In genomic region chr2:59502981-59503380, GRCh38 we compare ENCODE assay signal across 28 cellular contexts.
"Had no signal": no experiment of that assay in that cellular context is flagged by ENCODE, and none has a peak within 500 bp of the region (broad histone marks: within the 10 kb centered on the region; RNA-seq: fewer than 3 reads in every experiment).

No MANE protein-coding gene starts in this region.

- H3K36me3 Mint-ChIP-seq: natural killer cell treated with Interleukin-12 subunit alpha and Interleukin-12 subunit beta and Interleukin-15 and Interleukin-18, amount 100 ng/mL, for 72 hours; stimulated activated effector memory CD8-positive, alpha-beta T cell treated with anti-CD3 and anti-CD28 coated beads, Interleukin-12 subunit alpha, Interleukin-12 subunit beta, amount 100 ng/mL, for 72 hours had no signal

- H3K79me2 ChIP-seq: hepatocyte had no signal

- DNase-seq: islet precursor cell; left ventricle myocardium inferior; midbrain; mucosa of descending colon; naive thymus-derived CD4-positive, alpha-beta T cell; nucleus accumbens; pancreas; posterior cingulate gyrus; retina; right cardiac atrium; spleen; stimulated activated CD4-positive, alpha-beta T cell treated with anti-CD3 and anti-CD28 coated beads, Interleukin-4, amount 100 ng/mL, for 24 hours; stimulated activated naive CD4-positive, alpha-beta T cell; tibial artery; trophoblast cell; upper lobe of right lung had no signal

- H3K4me1 Mint-ChIP-seq: naive thymus-derived CD4-positive, alpha-beta T cell; stimulated activated effector memory CD8-positive, alpha-beta T cell treated with anti-CD3 and anti-CD28 coated beads, Interleukin-12 subunit alpha, Interleukin-12 subunit beta, amount 100 ng/mL, for 72 hours had no signal

- ATAC-seq: mucosa of descending colon; naive thymus-derived CD4-positive, alpha-beta T cell; natural killer cell treated with Interleukin-12 subunit alpha and Interleukin-12 subunit beta and Interleukin-15 and Interleukin-18, amount 100 ng/mL, for 72 hours; pancreas; right cardiac atrium; sciatic nerve; stimulated activated effector memory CD8-positive, alpha-beta T cell treated with anti-CD3 and anti-CD28 coated beads, Interleukin-12 subunit alpha, Interleukin-12 subunit beta, amount 100 ng/mL, for 72 hours; upper lobe of right lung had no signal

- H3K27me3 ChIP-seq: hepatocyte, pancreas, spleen, suprapubic skin, tibial artery, upper lobe of right lung had no signal

- H3K9me3 ChIP-seq: left ventricle myocardium inferior, mucosa of descending colon, pancreas, prostate gland, suprapubic skin, thoracic aorta, tibial artery, upper lobe of right lung had no signal

- H3K4me3 Mint-ChIP-seq: memory B cell; naive thymus-derived CD4-positive, alpha-beta T cell; natural killer cell treated with Interleukin-12 subunit alpha and Interleukin-12 subunit beta and Interleukin-15 and Interleukin-18, amount 100 ng/mL, for 72 hours; stimulated activated effector memory CD8-positive, alpha-beta T cell treated with anti-CD3 and anti-CD28 coated beads, Interleukin-12 subunit alpha, Interleukin-12 subunit beta, amount 100 ng/mL, for 72 hours; stimulated activated naive CD8-positive, alpha-beta T cell treated with anti-CD3 and anti-CD28 coated beads, Interleukin-15, Interleukin-2, amounts not matched to agents 100 ng/mL and 50 ng/mL, for 24 hours had no signal

- H3K4me3 ChIP-seq: hepatocyte, left ventricle myocardium inferior, lung, mucosa of descending colon, pancreas, prostate gland, skin epidermis, spleen, suprapubic skin, thoracic aorta, tibial artery, upper lobe of right lung had no signal

- H3K27me3 Mint-ChIP-seq: natural killer cell treated with Interleukin-12 subunit alpha and Interleukin-12 subunit beta and Interleukin-15 and Interleukin-18, amount 100 ng/mL, for 72 hours; stimulated activated naive CD8-positive, alpha-beta T cell treated with anti-CD3 and anti-CD28 coated beads, Interleukin-15, Interleukin-2, amounts not matched to agents 100 ng/mL and 50 ng/mL, for 24 hours had no signal

- H3K27ac ChIP-seq: hepatocyte, left ventricle myocardium inferior, pancreas, prostate gland, skin epidermis, spleen, suprapubic skin, thoracic aorta, tibial artery, upper lobe of right lung had no signal

- H3K36me3 ChIP-seq: left ventricle myocardium inferior, pancreas, prostate gland, spleen, suprapubic skin, thoracic aorta, tibial artery, upper lobe of right lung had no signal

- FAIRE-seq: pancreas, urothelium cell line had no signal

- H3K27ac Mint-ChIP-seq: memory B cell; naive thymus-derived CD4-positive, alpha-beta T cell; natural killer cell treated with Interleukin-12 subunit alpha and Interleukin-12 subunit beta and Interleukin-15 and Interleukin-18, amount 100 ng/mL, for 72 hours; stimulated activated effector memory CD8-positive, alpha-beta T cell treated with anti-CD3 and anti-CD28 coated beads, Interleukin-12 subunit alpha, Interleukin-12 subunit beta, amount 100 ng/mL, for 72 hours; stimulated activated naive CD8-positive, alpha-beta T cell treated with anti-CD3 and anti-CD28 coated beads, Interleukin-15, Interleukin-2, amounts not matched to agents 100 ng/mL and 50 ng/mL, for 24 hours had no signal

- H2AFZ ChIP-seq: hepatocyte had no signal

- H3K4me1 ChIP-seq: left ventricle myocardium inferior, pancreas, prostate gland, spleen, suprapubic skin, tibial artery, upper lobe of right lung had no signal

- H3K4me2 ChIP-seq: hepatocyte had no signal
